8 cellular contexts compared by ENCODE assay signal in the genomic region with DNA sequence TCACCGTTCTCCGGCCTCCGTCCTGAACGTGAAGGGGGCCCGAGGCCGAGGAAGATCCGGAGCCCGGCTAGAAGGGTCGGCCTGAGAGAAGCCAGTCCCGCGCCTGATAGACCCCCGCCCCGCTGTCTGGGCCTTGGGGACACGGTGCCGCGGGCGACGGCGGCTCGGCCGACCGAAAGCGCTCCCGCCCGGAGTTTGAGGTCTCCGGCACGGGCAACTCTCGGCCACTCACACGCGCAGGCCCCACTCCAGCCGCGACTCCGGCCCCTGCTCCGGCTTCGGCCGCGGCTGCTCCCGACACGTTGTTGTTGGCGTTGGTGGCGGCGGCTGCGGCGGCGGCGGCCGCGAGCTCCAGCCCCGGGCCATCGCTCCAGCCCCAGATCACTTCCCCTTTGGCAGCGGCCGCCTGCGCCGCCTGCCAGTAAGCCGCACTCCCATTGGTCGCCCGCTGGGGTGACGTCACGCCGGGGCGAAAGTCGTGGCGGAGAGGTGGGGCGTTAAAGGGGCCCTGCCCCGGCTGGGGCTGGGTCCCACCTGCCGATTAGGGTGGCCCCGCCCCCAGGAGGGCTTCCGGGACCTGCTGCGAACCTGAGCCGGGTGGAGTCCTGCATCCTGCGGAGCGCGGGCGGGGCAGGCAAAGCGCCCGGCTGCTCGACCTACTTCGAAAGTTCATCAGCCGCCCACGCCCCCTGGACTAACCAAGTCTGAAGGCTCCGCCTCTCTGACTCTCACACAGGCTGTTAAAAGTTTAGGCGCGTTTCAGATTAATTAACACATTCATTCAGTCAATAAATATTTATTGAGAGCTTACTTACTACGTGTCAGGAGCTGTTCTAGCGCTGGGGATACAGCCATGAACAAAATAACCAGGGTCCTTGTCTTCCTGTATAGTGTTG.
DNase-seq lines count a peak whose midpoint lies in the region; ATAC-seq and TF ChIP-seq lines count a peak whose summit lies in the region.

A gene with protein sequence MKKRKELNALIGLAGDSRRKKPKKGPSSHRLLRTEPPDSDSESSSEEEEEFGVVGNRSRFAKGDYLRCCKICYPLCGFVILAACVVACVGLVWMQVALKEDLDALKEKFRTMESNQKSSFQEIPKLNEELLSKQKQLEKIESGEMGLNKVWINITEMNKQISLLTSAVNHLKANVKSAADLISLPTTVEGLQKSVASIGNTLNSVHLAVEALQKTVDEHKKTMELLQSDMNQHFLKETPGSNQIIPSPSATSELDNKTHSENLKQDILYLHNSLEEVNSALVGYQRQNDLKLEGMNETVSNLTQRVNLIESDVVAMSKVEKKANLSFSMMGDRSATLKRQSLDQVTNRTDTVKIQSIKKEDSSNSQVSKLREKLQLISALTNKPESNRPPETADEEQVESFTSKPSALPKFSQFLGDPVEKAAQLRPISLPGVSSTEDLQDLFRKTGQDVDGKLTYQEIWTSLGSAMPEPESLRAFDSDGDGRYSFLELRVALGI (minus strand): TSS at position 388 of the 896 bp plus-strand sequence. CDS start 1,027 bp downstream, outside the sequence.

- no peak for TF ChIP-seq CTCF in AG09309 (IDR thresholded peaks at IDR 0.05; ENCODE audit: control insufficient read depth, insufficient read depth, low read depth, low read length, missing control alignments)

- ATAC-seq in GM19025 (IDR thresholded peaks at IDR 0.05; ENCODE audit: low read depth, unreplicated experiment) (peak; percentile 97), HG03342 (IDR thresholded peaks at IDR 0.05; ENCODE audit: unreplicated experiment) (peak; percentile 97)
- ATAC-seq in activated CD4-positive, CD25-positive, alpha-beta regulatory T cell treated with anti-CD3 and anti-CD28 coated beads, Interleukin-2, amount 50 U/mL, for 24 hours, result peak; percentile 98 to 99

- peak; percentile 47 for DNase-seq in AG09309 (ENCODE audit: low read depth)
- DNase-seq in NCI-H446 (lab: John Stamatoyannopoulos, UW), result peak; percentile 82 to 98
- DNase-seq in cerebellar cortex (ENCODE audit: low spot score), result peak; percentile 88
- DNase-seq in iris pigment epithelial cell (ENCODE audit: low read depth), result peak; percentile 91
- peak; percentile 99 for DNase-seq in stimulated activated CD4-positive, alpha-beta T cell treated with anti-CD3 and anti-CD28 coated beads, Interleukin-12 subunit alpha, Interleukin-12 subunit beta, amount 100 ng/mL, for 4 hours

- H3K4me3 ChIP-seq in AG09309 (ENCODE audit: control insufficient read depth, low read depth, low read length), result peak within 1 kb of the TSS; percentile 83

Comparison
In these comparisons a context has a peak if more than half of its experiments do, and no peak if none do; other contexts are left out.
1. Peak in every context shown above with its lines: DNase-seq, ATAC-seq and H3K4me3 ChIP-seq.
2. DNase-seq: peak in every context shown above with its lines; median percentile 99 in stimulated activated CD4-positive, alpha-beta T cell treated with anti-CD3 and anti-CD28 coated beads, Interleukin-12 subunit alpha, Interleukin-12 subunit beta, amount 100 ng/mL, for 4 hours; 91 in iris pigment epithelial cell; 90 in NCI-H446; 88 in cerebellar cortex; 47 in AG09309.